10 cellular contexts compared by ENCODE assay signal in the genomic region with DNA sequence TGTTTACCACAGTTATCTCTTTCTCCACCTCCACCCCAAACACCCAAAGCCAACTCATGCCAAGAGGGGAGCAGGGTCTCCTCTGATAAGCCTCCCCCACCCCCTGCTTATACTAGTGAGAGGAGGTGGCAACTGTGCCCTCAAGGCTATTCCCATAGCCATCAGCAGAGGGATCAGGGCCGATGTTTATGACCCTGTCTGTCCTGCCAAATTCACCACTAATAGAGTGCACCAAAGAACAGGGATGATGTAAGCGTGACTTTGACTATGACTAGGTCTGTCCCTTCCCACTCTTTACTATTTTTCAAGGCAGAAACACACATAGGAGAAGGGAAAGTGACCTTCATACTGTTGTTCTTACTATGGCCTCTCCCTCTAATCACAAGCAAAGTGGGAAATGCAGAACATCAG.
A peak's percentile ranks its signal among the peaks of the same experiment; 100 is the strongest.
DNase-seq lines count a peak whose midpoint lies in the region; ATAC-seq and TF ChIP-seq lines count a peak whose summit lies in the region.
"Had no signal": no experiment of that assay in that cellular context is flagged by ENCODE, and none has a peak within 500 bp of the region (broad histone marks: within the 10 kb centered on the region; RNA-seq: fewer than 3 reads in every experiment).

No MANE protein-coding gene starts in this region.

- H3K9ac ChIP-seq in mesenchymal stem cell (ENCODE audit: low read length), result peak overlapping the region; percentile 29

- H3K9me3 Mint-ChIP-seq in activated CD4-positive, alpha-beta T cell treated with anti-CD3 and anti-CD28 coated beads, Interleukin-2, amount 10 ng/mL, durations not matched to agents 7 days and 5 days, result no peaks in the 10 kb centered on the region
- no peaks in the 10 kb centered on the region for H3K9me3 Mint-ChIP-seq in activated CD8-positive, alpha-beta T cell treated with anti-CD3 and anti-CD28 coated beads for 36 hours

- peak; percentile 27 for TF ChIP-seq CTCF in AG10803 (conservative IDR thresholded peaks at IDR 0.05; ENCODE audit: low read length)
- peak; percentile 29 for TF ChIP-seq CTCF in cardiac fibroblast (IDR thresholded peaks at IDR 0.05; ENCODE audit: low read depth, low read length)
- TF ChIP-seq CTCF in activated CD8-positive, alpha-beta T cell treated with anti-CD3 and anti-CD28 coated beads for 36 hours (IDR thresholded peaks at IDR 0.05), result no peak

- no peaks in the 10 kb centered on the region for H3K9me3 ChIP-seq in mesenchymal stem cell (ENCODE audit: control insufficient read depth, low read length)

- H3K79me1 ChIP-seq in mesenchymal stem cell (replicated peaks; ENCODE audit: low read length, poor library complexity, severe bottlenecking), result peaks cover 7% of the 10 kb centered on the region

- H3K36me3 Mint-ChIP-seq in activated CD4-positive, alpha-beta T cell treated with anti-CD3 and anti-CD28 coated beads, Interleukin-2, amount 10 ng/mL, durations not matched to agents 7 days and 5 days (ENCODE audit: low read depth), result no peaks in the 10 kb centered on the region
- no peaks in the 10 kb centered on the region for H3K36me3 Mint-ChIP-seq in activated CD8-positive, alpha-beta T cell treated with anti-CD3 and anti-CD28 coated beads for 36 hours (ENCODE audit: low read depth)

- peak; percentile 38 for ATAC-seq in HG02798 (IDR thresholded peaks at IDR 0.05; ENCODE audit: poor library complexity, unreplicated experiment)
- no peak for ATAC-seq in activated CD8-positive, alpha-beta T cell treated with anti-CD3 and anti-CD28 coated beads for 36 hours

- peak overlapping the region; percentile 28 for H4K91ac ChIP-seq in mesenchymal stem cell (ENCODE audit: low read length)

- H2BK120ac ChIP-seq in mesenchymal stem cell (ENCODE audit: low read depth, low read length), result no peak overlapping the region

- no peak overlapping the region for H3K27ac ChIP-seq in mesenchymal stem cell (ENCODE audit: low read length, poor library complexity, severe bottlenecking)

- peak; percentile 58 for DNase-seq in AG10803 (ENCODE audit: low read depth)
- peak in 1 of 2 donors; percentile 69 for DNase-seq in cardiac fibroblast (ENCODE audit: low read depth in 2 of 2)
- DNase-seq in mesenchymal stem cell, result peak; percentile 56
- no peak for DNase-seq in NCI-H1105 (lab: John Stamatoyannopoulos, UW)
- DNase-seq in mesenteric fat pad (ENCODE audit: low spot score), result no peak
- DNase-seq in activated CD4-positive, alpha-beta T cell treated with anti-CD3 and anti-CD28 coated beads, Interleukin-2, amount 10 ng/mL, durations not matched to agents 7 days and 5 days, result no peak
- no peak for DNase-seq in activated CD8-positive, alpha-beta T cell treated with anti-CD3 and anti-CD28 coated beads for 36 hours
- DNase-seq: foreskin melanocyte, NCI-H1436 had no signal

- intact Hi-C loops in activated CD8-positive, alpha-beta T cell treated with anti-CD3 and anti-CD28 coated beads for 36 hours (cut with micrococcal nuclease), result no loop called here

- H3K27me3 ChIP-seq in mesenchymal stem cell (ENCODE audit: control insufficient read depth in 1 of 2, insufficient read depth in 1 of 2, low read length in 2 of 2), result no peaks in the 10 kb centered on the region

- no peak overlapping the region for H2BK5ac ChIP-seq in mesenchymal stem cell (ENCODE audit: low read depth, low read length, poor library complexity, severe bottlenecking)

- H3K4me1 ChIP-seq in mesenchymal stem cell (ENCODE audit: control insufficient read depth, insufficient read depth, low read depth, low read length), result peaks cover 10% of the 10 kb centered on the region

- H3K27me3 Mint-ChIP-seq in activated CD4-positive, alpha-beta T cell treated with anti-CD3 and anti-CD28 coated beads, Interleukin-2, amount 10 ng/mL, durations not matched to agents 7 days and 5 days, result no peaks in the 10 kb centered on the region
- peaks cover 1% of the 10 kb centered on the region for H3K27me3 Mint-ChIP-seq in activated CD8-positive, alpha-beta T cell treated with anti-CD3 and anti-CD28 coated beads for 36 hours

- H3K4me3 Mint-ChIP-seq in activated CD4-positive, alpha-beta T cell treated with anti-CD3 and anti-CD28 coated beads, Interleukin-2, amount 10 ng/mL, durations not matched to agents 7 days and 5 days, result no peak overlapping the region
- no peak overlapping the region for H3K4me3 Mint-ChIP-seq in activated CD8-positive, alpha-beta T cell treated with anti-CD3 and anti-CD28 coated beads for 36 hours

- H2AK5ac ChIP-seq in mesenchymal stem cell (ENCODE audit: low read length, severe bottlenecking), result peak overlapping the region; percentile 2

- no peak overlapping the region for H3K23ac ChIP-seq in mesenchymal stem cell (ENCODE audit: low read length in 2 of 2)

- no peak overlapping the region for H2BK15ac ChIP-seq in mesenchymal stem cell (ENCODE audit: low read depth, poor library complexity, severe bottlenecking)

- H4K8ac ChIP-seq in mesenchymal stem cell (ENCODE audit: low read length), result no peak overlapping the region

- H3K4me2 ChIP-seq in mesenchymal stem cell (ENCODE audit: low read length, poor library complexity, severe bottlenecking), result no peak overlapping the region

- no peak overlapping the region for H2AFZ ChIP-seq in mesenchymal stem cell (ENCODE audit: low read depth, low read length)

- POLR2A ChIA-PET in activated CD4-positive, alpha-beta T cell treated with anti-CD3 and anti-CD28 coated beads, Interleukin-2, amount 10 ng/mL, durations not matched to agents 7 days and 5 days (lab: Charles Lee), result interaction anchor here (0.6 kb wide), 1 partner anchor 15 kb away, joined by 3 read pairs; no protein-coding TSS in a partner anchor
- POLR2A ChIA-PET in activated CD8-positive, alpha-beta T cell treated with anti-CD3 and anti-CD28 coated beads for 36 hours (lab: Charles Lee), result no interaction called here

- peak overlapping the region in 1 of 2 experiments; percentile 56 for H3K18ac ChIP-seq in mesenchymal stem cell (ENCODE audit: low read depth in 1 of 2, low read length in 2 of 2)

- WGBS in mesenchymal stem cell, result 84% methylated on average over 2 of the region's 2 CpGs

- no peak overlapping the region for H3K4ac ChIP-seq in mesenchymal stem cell (ENCODE audit: low read depth in 1 of 2, low read length in 2 of 2)

- CTCF ChIA-PET in activated CD4-positive, alpha-beta T cell treated with anti-CD3 and anti-CD28 coated beads, Interleukin-2, amount 10 ng/mL, durations not matched to agents 7 days and 5 days (lab: Charles Lee), result interaction anchor here (1.0 to 1.4 kb wide), 3 partner anchors 9 to 38 kb away, joined by 3 read pairs; no protein-coding TSS in a partner anchor
- CTCF ChIA-PET in activated CD8-positive, alpha-beta T cell treated with anti-CD3 and anti-CD28 coated beads for 36 hours (lab: Charles Lee), result interaction anchor here (5.1 kb wide), 1 partner anchor 11 kb away, joined by 30 read pairs; no protein-coding TSS in a partner anchor

- no peak overlapping the region for H3K4me3 ChIP-seq in AG10803 (ENCODE audit: low read length)
- H3K4me3 ChIP-seq in cardiac fibroblast (replicated peaks in 1 of 2; ENCODE audit: low read depth in 2 of 2, low read length in 2 of 2), result no peak overlapping the region
- H3K4me3 ChIP-seq in mesenchymal stem cell (ENCODE audit: insufficient read depth in 1 of 2, low read depth in 1 of 2, low read length in 2 of 2), result no peak overlapping the region

- H3K14ac ChIP-seq in mesenchymal stem cell (ENCODE audit: low read length in 2 of 2), result no peak overlapping the region

- H3K4me1 Mint-ChIP-seq in activated CD4-positive, alpha-beta T cell treated with anti-CD3 and anti-CD28 coated beads, Interleukin-2, amount 10 ng/mL, durations not matched to agents 7 days and 5 days, result peaks cover 7% of the 10 kb centered on the region
- H3K4me1 Mint-ChIP-seq in activated CD8-positive, alpha-beta T cell treated with anti-CD3 and anti-CD28 coated beads for 36 hours (ENCODE audit: low read depth), result peaks cover 4% of the 10 kb centered on the region

- peak overlapping the region; percentile 44 to 57 for H2BK12ac ChIP-seq in mesenchymal stem cell (ENCODE audit: low read length in 2 of 2)

- no peaks in the 10 kb centered on the region for H3K36me3 ChIP-seq in mesenchymal stem cell (ENCODE audit: control insufficient read depth in 1 of 2, insufficient read depth in 2 of 2, low read depth in 1 of 2, low read length in 2 of 2)

- H3K27ac Mint-ChIP-seq in activated CD4-positive, alpha-beta T cell treated with anti-CD3 and anti-CD28 coated beads, Interleukin-2, amount 10 ng/mL, durations not matched to agents 7 days and 5 days, result no peak overlapping the region
- no peak overlapping the region for H3K27ac Mint-ChIP-seq in activated CD8-positive, alpha-beta T cell treated with anti-CD3 and anti-CD28 coated beads for 36 hours

Comparison
In these comparisons a context has a peak if more than half of its experiments do, and no peak if none do; other contexts are left out.
1. DNase-seq: peak in AG10803 (single experiment) and mesenchymal stem cell (single experiment); none in NCI-H1105 (single experiment), mesenteric fat pad (single experiment), activated CD4-positive, alpha-beta T cell treated with anti-CD3 and anti-CD28 coated beads, Interleukin-2, amount 10 ng/mL, durations not matched to agents 7 days and 5 days (single experiment) and activated CD8-positive, alpha-beta T cell treated with anti-CD3 and anti-CD28 coated beads for 36 hours (single experiment).